ENCODE assay signal across 8 cellular contexts in the genomic region with DNA sequence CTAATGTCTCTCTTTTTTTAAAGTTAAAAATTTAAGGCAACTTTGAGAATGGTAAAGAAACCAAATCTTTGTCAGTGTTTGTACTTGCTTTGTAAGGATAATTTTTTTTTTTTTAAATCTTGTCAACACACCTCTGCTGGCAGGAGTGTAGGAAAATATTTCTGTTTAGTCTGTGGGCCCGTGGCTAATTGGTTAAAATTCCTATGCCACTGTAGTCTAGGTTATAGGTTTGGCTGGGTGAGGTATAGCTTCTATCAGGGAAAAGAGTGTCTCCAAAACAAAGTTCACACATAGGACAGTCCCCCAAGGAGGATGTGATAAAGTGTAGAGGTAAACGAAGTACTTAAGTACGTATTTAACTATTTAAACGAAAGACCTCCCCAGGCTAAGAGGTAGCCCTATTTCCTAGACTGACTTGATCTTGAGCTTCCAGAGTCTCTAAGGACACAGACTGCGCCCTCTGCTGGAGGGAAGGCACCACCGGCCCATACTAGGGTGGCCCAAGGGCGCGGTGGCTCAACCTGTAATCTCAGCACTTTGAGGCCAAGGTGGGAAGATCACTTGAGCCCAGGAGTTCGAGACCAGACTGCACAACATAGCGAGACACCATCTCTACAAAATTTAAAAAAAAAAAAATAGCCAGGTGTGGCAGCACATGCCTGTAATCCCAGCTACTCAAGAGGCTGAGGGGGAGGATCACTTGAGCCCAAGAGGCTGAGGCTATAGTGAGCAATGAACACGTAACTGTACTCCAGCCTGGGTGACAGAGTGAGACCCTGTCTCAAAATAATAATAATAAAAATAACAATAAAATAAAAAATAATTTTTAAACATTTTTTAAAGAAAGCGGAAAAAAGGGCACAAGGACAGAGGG. TPM values are rescaled to one million over a fixed set of nuclear protein-coding genes. Genes with fewer than 3 reads are reported as not detected.
A peak's percentile ranks its signal among the peaks of the same experiment; 100 is the strongest.
DNase-seq lines count a peak whose midpoint lies in the region; ATAC-seq and TF ChIP-seq lines count a peak whose summit lies in the region.
"Had no signal": no experiment of that assay in that cellular context is flagged by ENCODE, and none has a peak within 500 bp of the region (broad histone marks: within the 10 kb centered on the region; RNA-seq: fewer than 3 reads in every experiment).

No MANE protein-coding gene starts in this region.

- TF ChIP-seq POLR2A in gastroesophageal sphincter (IDR thresholded peaks at IDR 0.05) (no peak), tibial nerve (IDR thresholded peaks at IDR 0.05) (no peak)

- ATAC-seq in GM18498 (IDR thresholded peaks at IDR 0.05; ENCODE audit: unreplicated experiment) = peak; percentile 36
- no peak for ATAC-seq in gastroesophageal sphincter

- H2AFZ ChIP-seq in parathyroid adenoma = no peak overlapping the region

- no peak overlapping the region for H3K4me2 ChIP-seq in parathyroid adenoma (ENCODE audit: low read length)

- H3K36me3 ChIP-seq in SK-N-MC (ENCODE audit: insufficient read depth, low read length) (no peaks in the 10 kb centered on the region), gastroesophageal sphincter (no peaks in the 10 kb centered on the region), parathyroid adenoma (ENCODE audit: control insufficient read depth, insufficient read depth, low read length) (no peaks in the 10 kb centered on the region), tibial nerve (no peaks in the 10 kb centered on the region)

- DNase-seq in LoVo (ENCODE audit: low spot score) (peak; percentile 73), SK-N-MC (ENCODE audit: low read depth, low spot score) (peak; percentile 51), activated gamma-delta T cell treated with Interleukin-2 at 50 U/mL for 16 hours (peak; percentile 75), tibial nerve (ENCODE audit: low spot score in 2 of 2) (peak; percentile 79 to 89)

- H3K79me2 ChIP-seq in parathyroid adenoma = peaks cover 5% of the 10 kb centered on the region

- H3K27ac ChIP-seq in SK-N-MC = no peak overlapping the region
- H3K27ac ChIP-seq in gastroesophageal sphincter = peak overlapping the region in 3 of 4 donors; percentile 52 to 100 (median 99)
- peak overlapping the region; percentile 8 for H3K27ac ChIP-seq in parathyroid adenoma
- H3K27ac ChIP-seq in tibial nerve = peak overlapping the region; percentile 95 to 99 (median 97)

- H3K27me3 ChIP-seq in gastroesophageal sphincter (no peaks in the 10 kb centered on the region), parathyroid adenoma (ENCODE audit: control insufficient read depth, insufficient read depth, low read length) (no peaks in the 10 kb centered on the region), tibial nerve (no peaks in the 10 kb centered on the region)

- TF ChIP-seq EP300 in gastroesophageal sphincter (IDR thresholded peaks at IDR 0.05) (no peak), tibial nerve (IDR thresholded peaks at IDR 0.05) (no peak)

- peak in 3 of 4 experiments; percentile 81 to 87 (median 85) for TF ChIP-seq CTCF in gastroesophageal sphincter (IDR thresholded peaks at IDR 0.05)
- TF ChIP-seq CTCF in parathyroid adenoma (IDR thresholded peaks at IDR 0.05) = peak; percentile 94
- peak; percentile 73 to 87 (median 80) for TF ChIP-seq CTCF in tibial nerve (IDR thresholded peaks at IDR 0.05)

- H3K4me1 ChIP-seq in gastroesophageal sphincter = peaks cover 0 to 65% (median 25%) of the 10 kb centered on the region in 3 donors
- H3K4me1 ChIP-seq in parathyroid adenoma = peaks cover 23% of the 10 kb centered on the region
- peaks cover 0 to 70% (median 45%) of the 10 kb centered on the region in 4 donors for H3K4me1 ChIP-seq in tibial nerve

- H3K4me3 ChIP-seq in SK-N-MC (no peak overlapping the region), gastroesophageal sphincter (no peak overlapping the region), parathyroid adenoma (ENCODE audit: low read depth, low read length) (no peak overlapping the region), tibial nerve (no peak overlapping the region)

- H3K9ac ChIP-seq in SK-N-MC (ENCODE audit: insufficient read length) (peak overlapping the region; percentile 11), parathyroid adenoma (no peak overlapping the region)

- H3K9me3 ChIP-seq in SK-N-MC (ENCODE audit: low read depth, low read length) (no peaks in the 10 kb centered on the region), gastroesophageal sphincter (no peaks in the 10 kb centered on the region), parathyroid adenoma (ENCODE audit: control insufficient read depth, low read length) (no peaks in the 10 kb centered on the region), tibial nerve (no peaks in the 10 kb centered on the region)

- 23 to 39% methylated on average over 9 to 12 of the region's 12 CpGs for WGBS in gastroesophageal sphincter (ENCODE audit: low coverage in 1 of 2), 2 donors
- 29 to 35% methylated on average over 12 of the region's 12 CpGs for WGBS in tibial nerve, 2 donors

RNA-seq across cellular contexts. Expression of gene TEX44, which starts 8.9 kb away (rescaled TPM):
- total RNA-seq in gastroesophageal sphincter (not detected), tibial nerve (not detected)
- total RNA-seq: temporal lobe had no signal
